In genomic region chr5:142979636-142980035, GRCh38 we compare ENCODE assay signal across 15 cellular contexts.
DNase-seq lines count a peak whose midpoint lies in the region; ATAC-seq and TF ChIP-seq lines count a peak whose summit lies in the region.
"Had no signal": no experiment of that assay in that cellular context is flagged by ENCODE, and none has a peak within 500 bp of the region (broad histone marks: within the 10 kb centered on the region; RNA-seq: fewer than 3 reads in every experiment).

No MANE protein-coding gene starts in this region.

- no peak for DNase-seq in activated CD8-positive, alpha-beta T cell treated with anti-CD3 and anti-CD28 coated beads for 36 hours
- no peak for DNase-seq in activated CD8-positive, alpha-beta T cell treated with anti-CD3 and anti-CD28 coated beads, Interleukin-2, amount 10 ng/mL, durations not matched to agents 7 days and 5 days
- DNase-seq in RPMI7951 (ENCODE audit: low read depth) (peak; percentile 19), iPS-NIHi7 (ENCODE audit: extremely low spot score) (peak; percentile 59), nephron progenitor cell (no peak), SKM-1 (lab: John Stamatoyannopoulos, UW; ENCODE audit: unreplicated experiment) (no peak), middle frontal gyrus (ENCODE audit: extremely low spot score, low spot score) (no peak)
- DNase-seq: NCI-H1092 treated with DMSO at 0.1 percent for 48 hours; nucleus accumbens; stimulated activated CD4-positive, alpha-beta T cell treated with anti-CD3 and anti-CD28 coated beads, Interleukin-4, amount 100 ng/mL, for 24 hours had no signal

- H3K27me3 Mint-ChIP-seq in activated CD8-positive, alpha-beta T cell treated with anti-CD3 and anti-CD28 coated beads for 36 hours: no peaks in the 10 kb centered on the region
- H3K27me3 Mint-ChIP-seq in activated CD8-positive, alpha-beta T cell treated with anti-CD3 and anti-CD28 coated beads, Interleukin-2, amount 10 ng/mL, durations not matched to agents 7 days and 5 days (ENCODE audit: low read depth): no peaks in the 10 kb centered on the region
- peaks cover 9% of the 10 kb centered on the region for H3K27me3 Mint-ChIP-seq in nephron progenitor cell (ENCODE audit: low read depth, poor library complexity)
- H3K27me3 Mint-ChIP-seq: activated T-helper 17 cell treated with anti-CD3 and anti-CD28 coated beads, Interleukin-2, amount 50 U/mL, for 72 hours had no signal

- CTCF ChIA-PET in activated CD8-positive, alpha-beta T cell treated with anti-CD3 and anti-CD28 coated beads for 36 hours (lab: Charles Lee): interaction anchor here (1.3 kb wide), 1 partner anchor 14 kb away, joined by 4 read pairs; no protein-coding TSS in a partner anchor
- CTCF ChIA-PET in activated CD8-positive, alpha-beta T cell treated with anti-CD3 and anti-CD28 coated beads, Interleukin-2, amount 10 ng/mL, durations not matched to agents 7 days and 5 days (lab: Charles Lee): no interaction called here

- H3K27ac Mint-ChIP-seq in activated CD8-positive, alpha-beta T cell treated with anti-CD3 and anti-CD28 coated beads for 36 hours: peak overlapping the region; percentile 40
- no peak overlapping the region for H3K27ac Mint-ChIP-seq in activated CD8-positive, alpha-beta T cell treated with anti-CD3 and anti-CD28 coated beads, Interleukin-2, amount 10 ng/mL, durations not matched to agents 7 days and 5 days
- H3K27ac Mint-ChIP-seq in nephron progenitor cell: no peak overlapping the region
- H3K27ac Mint-ChIP-seq: mesothelial cell of epicardium had no signal

- ATAC-seq in activated CD8-positive, alpha-beta T cell treated with anti-CD3 and anti-CD28 coated beads for 36 hours: no peak
- no peak for ATAC-seq in activated CD8-positive, alpha-beta T cell treated with anti-CD3 and anti-CD28 coated beads, Interleukin-2, amount 10 ng/mL, durations not matched to agents 7 days and 5 days
- ATAC-seq in HG02588 (IDR thresholded peaks at IDR 0.05; ENCODE audit: unreplicated experiment): no peak
- ATAC-seq: activated T-helper 17 cell treated with anti-CD3 and anti-CD28 coated beads, Interleukin-2, amount 50 U/mL, for 72 hours; gastroesophageal sphincter; K562 had no signal

- H3K9me3 Mint-ChIP-seq in activated CD8-positive, alpha-beta T cell treated with anti-CD3 and anti-CD28 coated beads for 36 hours: peaks cover 1% of the 10 kb centered on the region
- H3K9me3 Mint-ChIP-seq in activated CD8-positive, alpha-beta T cell treated with anti-CD3 and anti-CD28 coated beads, Interleukin-2, amount 10 ng/mL, durations not matched to agents 7 days and 5 days (ENCODE audit: insufficient read depth): no peaks in the 10 kb centered on the region
- H3K9me3 Mint-ChIP-seq in nephron progenitor cell: no peaks in the 10 kb centered on the region
- H3K9me3 Mint-ChIP-seq: activated T-helper 17 cell treated with anti-CD3 and anti-CD28 coated beads, Interleukin-2, amount 50 U/mL, for 72 hours; mesothelial cell of epicardium had no signal

- intact Hi-C loops in activated CD8-positive, alpha-beta T cell treated with anti-CD3 and anti-CD28 coated beads for 36 hours (cut with micrococcal nuclease): loop anchor here (5.0 kb wide), 1 partner anchor 52 kb away; no protein-coding TSS in a partner anchor

- peaks cover 66% of the 10 kb centered on the region for H3K4me1 Mint-ChIP-seq in activated CD8-positive, alpha-beta T cell treated with anti-CD3 and anti-CD28 coated beads for 36 hours (ENCODE audit: low read depth)
- H3K4me1 Mint-ChIP-seq in activated CD8-positive, alpha-beta T cell treated with anti-CD3 and anti-CD28 coated beads, Interleukin-2, amount 10 ng/mL, durations not matched to agents 7 days and 5 days (ENCODE audit: low read depth): peaks cover 72% of the 10 kb centered on the region
- peaks cover 38% of the 10 kb centered on the region for H3K4me1 Mint-ChIP-seq in nephron progenitor cell

- peaks cover 9% of the 10 kb centered on the region for H3K36me3 Mint-ChIP-seq in activated CD8-positive, alpha-beta T cell treated with anti-CD3 and anti-CD28 coated beads for 36 hours (ENCODE audit: low read depth)
- H3K36me3 Mint-ChIP-seq in activated CD8-positive, alpha-beta T cell treated with anti-CD3 and anti-CD28 coated beads, Interleukin-2, amount 10 ng/mL, durations not matched to agents 7 days and 5 days (ENCODE audit: low read depth): peaks cover 20% of the 10 kb centered on the region
- no peaks in the 10 kb centered on the region for H3K36me3 Mint-ChIP-seq in nephron progenitor cell (ENCODE audit: low read depth)
- H3K36me3 Mint-ChIP-seq: mesothelial cell of epicardium had no signal

- TF ChIP-seq CTCF in activated CD8-positive, alpha-beta T cell treated with anti-CD3 and anti-CD28 coated beads for 36 hours (IDR thresholded peaks at IDR 0.05): no peak
- TF ChIP-seq CTCF in nephron progenitor cell (IDR thresholded peaks at IDR 0.05): no peak

- POLR2A ChIA-PET in activated CD8-positive, alpha-beta T cell treated with anti-CD3 and anti-CD28 coated beads for 36 hours (lab: Charles Lee): no interaction called here
- POLR2A ChIA-PET in activated CD8-positive, alpha-beta T cell treated with anti-CD3 and anti-CD28 coated beads, Interleukin-2, amount 10 ng/mL, durations not matched to agents 7 days and 5 days (lab: Charles Lee): interaction anchor here (0.6 kb wide), 1 partner anchor 23 kb away, joined by 3 read pairs; no protein-coding TSS in a partner anchor

- no peak overlapping the region for H3K4me3 Mint-ChIP-seq in activated CD8-positive, alpha-beta T cell treated with anti-CD3 and anti-CD28 coated beads for 36 hours
- no peak overlapping the region for H3K4me3 Mint-ChIP-seq in activated CD8-positive, alpha-beta T cell treated with anti-CD3 and anti-CD28 coated beads, Interleukin-2, amount 10 ng/mL, durations not matched to agents 7 days and 5 days
- no peak overlapping the region for H3K4me3 Mint-ChIP-seq in nephron progenitor cell
- H3K4me3 Mint-ChIP-seq: activated T-helper 17 cell treated with anti-CD3 and anti-CD28 coated beads, Interleukin-2, amount 50 U/mL, for 72 hours; mesothelial cell of epicardium had no signal

Comparison
In these comparisons a context has a peak if more than half of its experiments do, and no peak if none do; other contexts are left out.
1. DNase-seq: peak in RPMI7951 (single experiment) and iPS-NIHi7 (single experiment); none in activated CD8-positive, alpha-beta T cell treated with anti-CD3 and anti-CD28 coated beads for 36 hours (single experiment), activated CD8-positive, alpha-beta T cell treated with anti-CD3 and anti-CD28 coated beads, Interleukin-2, amount 10 ng/mL, durations not matched to agents 7 days and 5 days (single experiment), nephron progenitor cell (single experiment), SKM-1 (single experiment) and middle frontal gyrus (single experiment).